In genomic region chr5:72042097-72042496, GRCh38 we compare ENCODE assay signal across 32 cellular contexts.
"Had no signal": no experiment of that assay in that cellular context is flagged by ENCODE, and none has a peak within 500 bp of the region (broad histone marks: within the 10 kb centered on the region; RNA-seq: fewer than 3 reads in every experiment).

No MANE protein-coding gene starts in this region.

- H3K9me3 ChIP-seq: Peyer's patch had no signal

- H3K4me1 ChIP-seq: Peyer's patch had no signal

- H3K27ac ChIP-seq: cardiac muscle cell, coronary artery, Peyer's patch, RWPE1, VCaP had no signal

- H3K27me3 ChIP-seq: cardiac muscle cell, Peyer's patch had no signal

- DNase-seq: activated B cell treated with CpG ODN at 0.5 μM for 24 hours; activated CD4-positive, alpha-beta memory T cell treated with anti-CD3 and anti-CD28 coated beads, Interleukin-2, amount 10 ng/mL, durations not matched to agents 7 days and 5 days; activated CD4-positive, alpha-beta T cell treated with anti-CD3 and anti-CD28 coated beads for 4 hours; activated CD4-positive, alpha-beta T cell treated with anti-CD3 and anti-CD28 coated beads, Interleukin-2, amount 50 U/mL, for 1 hour; activated CD4-positive, CD25-positive, alpha-beta regulatory T cell treated with anti-CD3 and anti-CD28 coated beads, Interleukin-2, amount 50 U/mL, for 72 hours; activated CD8-positive, alpha-beta memory T cell treated with anti-CD3 and anti-CD28 coated beads for 24 hours; activated CD8-positive, alpha-beta memory T cell treated with anti-CD3 and anti-CD28 coated beads, Interleukin-2, amount 10 ng/mL, durations not matched to agents 7 days and 5 days; activated CD8-positive, alpha-beta memory T cell treated with anti-CD3 and anti-CD28 coated beads, Interleukin-2, amount 50 U/mL, for 48 hours; activated effector memory CD4-positive, alpha-beta T cell treated with Interleukin-2 at 50 U/mL for 16 hours; activated naive CD4-positive, alpha-beta T cell treated with anti-CD3 and anti-CD28 coated beads, Interleukin-2, amount 10 ng/mL, durations not matched to agents 7 days and 5 days; activated naive CD8-positive, alpha-beta T cell treated with anti-CD3 and anti-CD28 coated beads, Interleukin-2, amount 50 U/mL, for 24 hours; activated T-cell treated with anti-CD3 and anti-CD28 coated beads, Interleukin-2, amount 50 U/mL, for 48 hours; amniotic stem cell; aorta; Karpas-422; NCI-H1105; NCI-H1417 treated with DMSO at 0.1 percent for 48 hours; NCI-H1694 treated with DMSO at 0.1 percent for 48 hours; NCI-H2029; NCI-H510A; NCI-H526; NK-92 treated with Interleukin-12 subunit alpha and Interleukin-12 subunit beta, amount 100 ng/mL, for 24 hours; PC-3; Peyer's patch; SIG-M5; T-cell; T-helper 17 cell had no signal

- H3K36me3 ChIP-seq: cardiac muscle cell, Peyer's patch had no signal

- ATAC-seq: activated CD8-positive, alpha-beta memory T cell treated with anti-CD3 and anti-CD28 coated beads, Interleukin-2, amount 10 ng/mL, durations not matched to agents 7 days and 5 days; activated naive CD8-positive, alpha-beta T cell treated with anti-CD3 and anti-CD28 coated beads, Interleukin-2, amount 50 U/mL, for 24 hours; PC-3; SK-N-SH treated with all-trans-retinoic acid at 6 μM for 48 hours; T-cell; T-helper 17 cell had no signal

- H3K4me3 ChIP-seq: cardiac muscle cell, coronary artery, Peyer's patch had no signal
